ENCODE assay signal across 9 cellular contexts in genomic region chr19:49475191-49475932, GRCh38. TPM values are rescaled to one million over a fixed set of nuclear protein-coding genes. Genes with fewer than 3 reads are reported as not detected.
DNase-seq lines count a peak whose midpoint lies in the region; ATAC-seq and TF ChIP-seq lines count a peak whose summit lies in the region.
"Had no signal": no experiment of that assay in that cellular context is flagged by ENCODE, and none has a peak within 500 bp of the region (broad histone marks: within the 10 kb centered on the region; RNA-seq: fewer than 3 reads in every experiment).

No MANE protein-coding gene starts in this region.

- TF ChIP-seq CTCF in WTC11 (IDR thresholded peaks at IDR 0.05) (no peak), glutamatergic neuron (IDR thresholded peaks at IDR 0.05; ENCODE audit: partially characterized antibody, unreplicated experiment) (no peak), suprapubic skin (IDR thresholded peaks at IDR 0.05) (no peak), GM13977 (IDR thresholded peaks at IDR 0.05; ENCODE audit: extremely low read depth, insufficient read depth, missing control alignments) (no peak), colonic mucosa (IDR thresholded peaks at IDR 0.05) (no peak)

- ATAC-seq in activated CD8-positive, alpha-beta memory T cell treated with anti-CD3 and anti-CD28 coated beads, Interleukin-2, amount 10 ng/mL, durations not matched to agents 7 days and 5 days, result peak; percentile 2
- ATAC-seq in WTC11, result no peak

- no peak for TF ChIP-seq EP300 in suprapubic skin (IDR thresholded peaks at IDR 0.05)

- peaks cover 44% of the 10 kb centered on the region for H3K4me1 Mint-ChIP-seq in activated CD8-positive, alpha-beta memory T cell treated with anti-CD3 and anti-CD28 coated beads, Interleukin-2, amount 10 ng/mL, durations not matched to agents 7 days and 5 days
- H3K4me1 Mint-ChIP-seq in WTC11 (peaks cover 10% of the 10 kb centered on the region), glutamatergic neuron (ENCODE audit: low read depth, unreplicated experiment) (peaks cover 7% of the 10 kb centered on the region)

- peaks cover 3% of the 10 kb centered on the region for H3K36me3 ChIP-seq in suprapubic skin
- no peaks in the 10 kb centered on the region for H3K36me3 ChIP-seq in colonic mucosa

- CTCF ChIA-PET in activated CD8-positive, alpha-beta memory T cell treated with anti-CD3 and anti-CD28 coated beads, Interleukin-2, amount 10 ng/mL, durations not matched to agents 7 days and 5 days (lab: Charles Lee), result interaction anchor here (0.6 to 2.8 kb wide), 27 partner anchors 10 to 370 kb away, joined by 3 to 19 read pairs (median 4); partner anchors contain the start of genes GFY, NOSIP, PIH1D1 and PRRG2
- CTCF ChIA-PET in WTC11 (lab: Charles Lee), result interaction anchor here (0.6 to 3.1 kb wide), 37 partner anchors 9 to 324 kb away, joined by 3 to 19 read pairs (median 5); partner anchors contain the start of genes ALDH16A1, DKKL1, GFY and PIH1D1

- H3K36me3 Mint-ChIP-seq in activated CD8-positive, alpha-beta memory T cell treated with anti-CD3 and anti-CD28 coated beads, Interleukin-2, amount 10 ng/mL, durations not matched to agents 7 days and 5 days, result peaks cover 14% of the 10 kb centered on the region
- H3K36me3 Mint-ChIP-seq in WTC11 (no peaks in the 10 kb centered on the region), glutamatergic neuron (ENCODE audit: unreplicated experiment) (no peaks in the 10 kb centered on the region)

- H3K4me1 ChIP-seq in suprapubic skin (peaks cover 27% of the 10 kb centered on the region), colonic mucosa (no peaks in the 10 kb centered on the region)
- H3K4me1 ChIP-seq: testis had no signal

- peak overlapping the region; percentile 87 for H3K4me3 Mint-ChIP-seq in activated CD8-positive, alpha-beta memory T cell treated with anti-CD3 and anti-CD28 coated beads, Interleukin-2, amount 10 ng/mL, durations not matched to agents 7 days and 5 days
- H3K4me3 Mint-ChIP-seq in WTC11 (peak overlapping the region; percentile 67), glutamatergic neuron (ENCODE audit: unreplicated experiment) (peak overlapping the region; percentile 65)

- no peak for TF ChIP-seq POLR2A in suprapubic skin (IDR thresholded peaks at IDR 0.05)

- intact Hi-C loops in colonic mucosa (cut with DNase I), result no loop called here

- H3K27me3 ChIP-seq in suprapubic skin (no peaks in the 10 kb centered on the region), colonic mucosa (no peaks in the 10 kb centered on the region)
- H3K27me3 ChIP-seq: testis had no signal

- no peak for DNase-seq in activated CD8-positive, alpha-beta memory T cell treated with anti-CD3 and anti-CD28 coated beads, Interleukin-2, amount 10 ng/mL, durations not matched to agents 7 days and 5 days
- DNase-seq in activated CD8-positive, alpha-beta memory T cell treated with anti-CD3 and anti-CD28 coated beads, Interleukin-2, amount 50 U/mL, for 4 hours, result no peak
- no peak for DNase-seq in WTC11 (ENCODE audit: low spot score)
- no peak for DNase-seq in glutamatergic neuron
- DNase-seq in suprapubic skin (ENCODE audit: low spot score in 2 of 2), result no peak
- DNase-seq in caudate nucleus (lab: John Stamatoyannopoulos, UW), result no peak
- no peak for DNase-seq in GM13977 (ENCODE audit: low spot score)
- DNase-seq in colonic mucosa, result no peak
- DNase-seq: testis had no signal

- in situ Hi-C loops in GM13977 (cut with MboI; ENCODE audit: low pct_unique_long_range_greater_than_20kb, low sequenced_read_pairs, unreplicated experiment), result no loop called here

- no peaks in the 10 kb centered on the region for H3K9me3 Mint-ChIP-seq in activated CD8-positive, alpha-beta memory T cell treated with anti-CD3 and anti-CD28 coated beads, Interleukin-2, amount 10 ng/mL, durations not matched to agents 7 days and 5 days (ENCODE audit: low read depth)
- H3K9me3 Mint-ChIP-seq in WTC11, result no peaks in the 10 kb centered on the region
- peaks cover 3% of the 10 kb centered on the region for H3K9me3 Mint-ChIP-seq in glutamatergic neuron (ENCODE audit: unreplicated experiment)

- peak overlapping the region in 1 of 2 donors; percentile 73 for H3K9ac ChIP-seq in colonic mucosa (ENCODE audit: low read depth in 2 of 2, low read length in 2 of 2)

- H3K27ac ChIP-seq in suprapubic skin, result peak overlapping the region; percentile 25
- no peak overlapping the region for H3K27ac ChIP-seq in caudate nucleus (ENCODE audit: low read depth, low read length)
- H3K27ac ChIP-seq in colonic mucosa, result no peak overlapping the region

- peak overlapping the region; percentile 63 for H3K4me3 ChIP-seq in suprapubic skin
- no peak overlapping the region for H3K4me3 ChIP-seq in colonic mucosa

- no peaks in the 10 kb centered on the region for H3K9me3 ChIP-seq in suprapubic skin
- no peaks in the 10 kb centered on the region for H3K9me3 ChIP-seq in colonic mucosa
- H3K9me3 ChIP-seq: testis had no signal

- 65% methylated on average over 16 of the region's 16 CpGs for WGBS in suprapubic skin

- POLR2A ChIA-PET in WTC11 (lab: Charles Lee), result interaction anchor here (1.0 to 1.6 kb wide), 4 partner anchors 22 to 72 kb away, joined by 3 to 5 read pairs (median 3); partner anchors contain the start of genes ALDH16A1 and PIH1D1

- no peaks in the 10 kb centered on the region for H3K27me3 Mint-ChIP-seq in activated CD8-positive, alpha-beta memory T cell treated with anti-CD3 and anti-CD28 coated beads, Interleukin-2, amount 10 ng/mL, durations not matched to agents 7 days and 5 days
- H3K27me3 Mint-ChIP-seq in WTC11 (ENCODE audit: low read depth), result peaks cover 17% of the 10 kb centered on the region
- H3K27me3 Mint-ChIP-seq in glutamatergic neuron (ENCODE audit: unreplicated experiment), result peaks cover 6% of the 10 kb centered on the region

- H3K27ac Mint-ChIP-seq in activated CD8-positive, alpha-beta memory T cell treated with anti-CD3 and anti-CD28 coated beads, Interleukin-2, amount 10 ng/mL, durations not matched to agents 7 days and 5 days, result peak overlapping the region; percentile 85
- H3K27ac Mint-ChIP-seq in WTC11, result no peak overlapping the region; the same call in 1 of the 2 replicates
- H3K27ac Mint-ChIP-seq in glutamatergic neuron (ENCODE audit: unreplicated experiment), result peak overlapping the region; percentile 94

TF ChIP-seq in WTC11, 78 proteins besides CTCF, POLR2A, EP300 and RAD21 (continues in another document):
- no peak for TF ChIP-seq AFF4 (CRISPR knock-in tag; IDR thresholded peaks at IDR 0.05; ENCODE audit: borderline replicate concordance)

RNA-seq across cellular contexts. Expression of gene FLT3LG, which starts 1.3 kb away (rescaled TPM):
- total RNA-seq in activated CD8-positive, alpha-beta memory T cell treated with anti-CD3 and anti-CD28 coated beads, Interleukin-2, amount 10 ng/mL, durations not matched to agents 7 days and 5 days, result 100 to 1,000 TPM; 112 to 151 TPM
- total RNA-seq in WTC11 (2021) (2.9 to 5.3 TPM (median 3.6 TPM) in 3 replicates), glutamatergic neuron (ENCODE audit: unreplicated experiment) (13.1 TPM), suprapubic skin (1 to 10 TPM; 1.2 to 4.9 (median 4.4) TPM), colonic mucosa (1 to 10 TPM; 2.9 to 4.9 TPM)

RNA-seq across cellular contexts. Expression of gene RPL13A, which starts 12.0 kb away (rescaled TPM):
- total RNA-seq in activated CD8-positive, alpha-beta memory T cell treated with anti-CD3 and anti-CD28 coated beads, Interleukin-2, amount 10 ng/mL, durations not matched to agents 7 days and 5 days, result 1,000 to 10,000 TPM; 2,143 to 2,523 TPM
- 3,861 to 4,362 TPM (median 4,362 TPM) in 3 replicates for total RNA-seq in WTC11 (2021)
- 1,648 TPM for total RNA-seq in glutamatergic neuron (ENCODE audit: unreplicated experiment)
- 1,000 to 10,000 TPM; 2,613 to 5,154 (median 4,451) TPM for total RNA-seq in suprapubic skin
- total RNA-seq in colonic mucosa, result 1,000 to 10,000 TPM; 2,431 to 2,528 TPM

RNA-seq across cellular contexts. Expression of gene RPS11, which starts 20.9 kb away (rescaled TPM):
- 1,000 to 10,000 TPM; 1,876 to 2,018 TPM for total RNA-seq in activated CD8-positive, alpha-beta memory T cell treated with anti-CD3 and anti-CD28 coated beads, Interleukin-2, amount 10 ng/mL, durations not matched to agents 7 days and 5 days
- 2,299 to 2,683 TPM (median 2,679 TPM) in 3 replicates for total RNA-seq in WTC11 (2021)
- 1,862 TPM for total RNA-seq in glutamatergic neuron (ENCODE audit: unreplicated experiment)
- total RNA-seq in suprapubic skin, result 1,000 to 10,000 TPM; 3,049 to 5,024 (median 4,623) TPM
- 1,000 to 10,000 TPM; 1,734 to 1,870 TPM for total RNA-seq in colonic mucosa

RNA-seq across cellular contexts. Expression of gene ALDH16A1, which starts 22.3 kb away (rescaled TPM):
- total RNA-seq in activated CD8-positive, alpha-beta memory T cell treated with anti-CD3 and anti-CD28 coated beads, Interleukin-2, amount 10 ng/mL, durations not matched to agents 7 days and 5 days, result 10 to 100 TPM; 37.2 to 45.2 TPM
- total RNA-seq in WTC11 (2021), result 44.3 to 53.6 TPM (median 52.6 TPM) in 3 replicates
- 28.6 TPM for total RNA-seq in glutamatergic neuron (ENCODE audit: unreplicated experiment)
- total RNA-seq in suprapubic skin, result 10 to 100 TPM; 21.7 to 47.7 (median 35.9) TPM
- 10 to 100 TPM; 22.6 to 57.9 TPM for total RNA-seq in colonic mucosa

RNA-seq across cellular contexts. Expression of gene PIH1D1, which starts 23.7 kb away (rescaled TPM):
- total RNA-seq in activated CD8-positive, alpha-beta memory T cell treated with anti-CD3 and anti-CD28 coated beads, Interleukin-2, amount 10 ng/mL, durations not matched to agents 7 days and 5 days, result 100 to 1,000 TPM; 148 to 158 TPM
- total RNA-seq in WTC11 (2021), result 153 to 170 TPM (median 156 TPM) in 3 replicates
- total RNA-seq in glutamatergic neuron (ENCODE audit: unreplicated experiment), result 104 TPM
- 100 to 1,000 TPM in 2 of 4 donors, 10 to 100 TPM in 2; 82.0 to 124 (median 104) TPM for total RNA-seq in suprapubic skin
- total RNA-seq in colonic mucosa, result 100 to 1,000 TPM in 1 of 2 donors, 10 to 100 TPM in 1; 80.8 to 103 TPM
